8 cellular contexts compared by ENCODE assay signal in the genomic region with DNA sequence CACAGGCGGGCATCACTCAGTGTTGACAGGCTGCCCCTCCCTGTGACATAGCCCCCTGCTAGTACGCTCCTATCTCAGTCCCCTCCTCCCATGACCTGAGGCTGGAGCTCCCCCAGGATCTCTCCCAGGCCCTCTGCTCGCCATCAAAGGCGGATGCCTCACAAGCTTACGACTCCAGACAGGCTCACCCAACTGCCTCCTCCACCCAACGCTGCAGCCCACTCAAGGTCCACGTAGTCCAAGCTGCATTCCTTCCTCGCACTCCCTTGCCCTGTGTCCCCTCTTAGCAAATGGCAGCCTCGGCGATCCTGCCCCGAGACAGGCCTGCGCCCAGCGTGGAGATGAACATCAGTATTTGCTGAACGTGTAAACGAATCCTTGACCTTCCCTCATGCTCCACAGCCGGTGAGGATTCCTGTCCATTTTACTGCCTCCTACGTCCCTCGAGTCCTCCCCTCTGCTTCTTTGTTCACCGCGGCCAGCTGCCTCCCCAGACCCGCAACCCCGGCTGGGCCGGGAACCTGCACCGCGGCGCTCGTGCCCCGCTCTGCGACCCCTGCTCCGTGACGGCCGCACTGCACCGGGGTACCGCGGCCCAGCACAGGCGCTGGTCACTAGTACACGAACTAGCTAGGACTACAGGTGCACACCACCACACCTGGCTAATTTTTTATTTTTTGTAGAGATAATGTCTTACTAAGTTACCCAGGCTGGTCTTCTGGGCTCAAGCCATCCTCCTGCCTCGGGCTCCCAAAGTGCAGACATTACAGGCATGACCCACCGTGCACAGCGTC. TPM values are rescaled to one million over a fixed set of nuclear protein-coding genes. Genes with fewer than 3 reads are reported as not detected.
DNase-seq lines count a peak whose midpoint lies in the region; ATAC-seq and TF ChIP-seq lines count a peak whose summit lies in the region.

No MANE protein-coding gene starts in this region.

- intact Hi-C loops in activated CD8-positive, alpha-beta T cell treated with anti-CD3 and anti-CD28 coated beads for 36 hours (cut with micrococcal nuclease) = no loop called here

- DNase-seq in activated T-cell treated with anti-CD3 and anti-CD28 coated beads, Interleukin-2, amount 50 U/mL, for 24 hours = no peak
- DNase-seq in activated T-cell treated with anti-CD3 and anti-CD28 coated beads, Interleukin-2, amount 50 U/mL, for 1 hour = no peak
- peak; percentile 13 for DNase-seq in activated CD8-positive, alpha-beta T cell treated with anti-CD3 and anti-CD28 coated beads for 36 hours
- peak in 1 of 2 donors; percentile 19 for DNase-seq in stimulated activated naive CD8-positive, alpha-beta T cell treated with anti-CD3 and anti-CD28 coated beads, Interleukin-15, amount 100 ng/mL, for 72 hours
- no peak for DNase-seq in glomerular visceral epithelial cell (ENCODE audit: extremely low spot score)
- no peak for DNase-seq in activated effector memory CD4-positive, alpha-beta T cell treated with Interleukin-2 at 50 U/mL for 16 hours

- H3K4me1 Mint-ChIP-seq in activated T-cell treated with anti-CD3 and anti-CD28 coated beads, Interleukin-2, amount 50 U/mL, for 24 hours (ENCODE audit: low read depth) = peaks cover 38% of the 10 kb centered on the region
- peaks cover 32% of the 10 kb centered on the region for H3K4me1 Mint-ChIP-seq in activated CD8-positive, alpha-beta T cell treated with anti-CD3 and anti-CD28 coated beads for 36 hours (ENCODE audit: low read depth)
- H3K4me1 Mint-ChIP-seq in stimulated activated naive CD8-positive, alpha-beta T cell treated with anti-CD3 and anti-CD28 coated beads, Interleukin-15, amount 100 ng/mL, for 72 hours = peaks cover 48% of the 10 kb centered on the region

- H3K9me3 ChIP-seq in iPS-18a (ENCODE audit: control insufficient read depth, low read depth, low read length) = no peaks in the 10 kb centered on the region

- H3K4me1 ChIP-seq in iPS-18a (ENCODE audit: control insufficient read depth, low read depth, low read length) = peaks cover 14% of the 10 kb centered on the region

- H3K27me3 Mint-ChIP-seq in activated T-cell treated with anti-CD3 and anti-CD28 coated beads, Interleukin-2, amount 50 U/mL, for 24 hours = no peaks in the 10 kb centered on the region
- no peaks in the 10 kb centered on the region for H3K27me3 Mint-ChIP-seq in activated CD8-positive, alpha-beta T cell treated with anti-CD3 and anti-CD28 coated beads for 36 hours
- no peaks in the 10 kb centered on the region for H3K27me3 Mint-ChIP-seq in stimulated activated naive CD8-positive, alpha-beta T cell treated with anti-CD3 and anti-CD28 coated beads, Interleukin-15, amount 100 ng/mL, for 72 hours

- H3K27ac Mint-ChIP-seq in activated T-cell treated with anti-CD3 and anti-CD28 coated beads, Interleukin-2, amount 50 U/mL, for 24 hours = peak overlapping the region; percentile 91
- peak overlapping the region; percentile 70 for H3K27ac Mint-ChIP-seq in activated CD8-positive, alpha-beta T cell treated with anti-CD3 and anti-CD28 coated beads for 36 hours
- peak overlapping the region; percentile 74 to 94 for H3K27ac Mint-ChIP-seq in stimulated activated naive CD8-positive, alpha-beta T cell treated with anti-CD3 and anti-CD28 coated beads, Interleukin-15, amount 100 ng/mL, for 72 hours

- H3K27ac ChIP-seq in iPS-18a (ENCODE audit: low read length) = no peak overlapping the region

- H3K4me3 ChIP-seq in iPS-18a (ENCODE audit: low read length) = peak overlapping the region; percentile 84

- no peaks in the 10 kb centered on the region for H3K27me3 ChIP-seq in iPS-18a (ENCODE audit: control insufficient read depth, insufficient read depth, low read length)

- TF ChIP-seq CTCF in activated CD8-positive, alpha-beta T cell treated with anti-CD3 and anti-CD28 coated beads for 36 hours (IDR thresholded peaks at IDR 0.05) = no peak

- ATAC-seq in HG03280 (IDR thresholded peaks at IDR 0.05; ENCODE audit: unreplicated experiment) = peak; percentile 5
- peak; percentile 1 for ATAC-seq in activated CD8-positive, alpha-beta T cell treated with anti-CD3 and anti-CD28 coated beads for 36 hours
- peak; percentile 10 for ATAC-seq in stimulated activated naive CD8-positive, alpha-beta T cell treated with anti-CD3 and anti-CD28 coated beads, Interleukin-15, amount 100 ng/mL, for 72 hours

- CTCF ChIA-PET in activated CD8-positive, alpha-beta T cell treated with anti-CD3 and anti-CD28 coated beads for 36 hours (lab: Charles Lee) = interaction anchor here (1.5 to 4.1 kb wide), 3 partner anchors 16 to 67 kb away, joined by 4 to 12 read pairs (median 6); a partner anchor contains a TSS

- no peaks in the 10 kb centered on the region for H3K9me3 Mint-ChIP-seq in activated T-cell treated with anti-CD3 and anti-CD28 coated beads, Interleukin-2, amount 50 U/mL, for 24 hours
- no peaks in the 10 kb centered on the region for H3K9me3 Mint-ChIP-seq in activated CD8-positive, alpha-beta T cell treated with anti-CD3 and anti-CD28 coated beads for 36 hours
- H3K9me3 Mint-ChIP-seq in stimulated activated naive CD8-positive, alpha-beta T cell treated with anti-CD3 and anti-CD28 coated beads, Interleukin-15, amount 100 ng/mL, for 72 hours = no peaks in the 10 kb centered on the region

- H3K9ac ChIP-seq in iPS-18a (ENCODE audit: low read length) = peak overlapping the region; percentile 94

- POLR2A ChIA-PET in activated CD8-positive, alpha-beta T cell treated with anti-CD3 and anti-CD28 coated beads for 36 hours (lab: Charles Lee) = interaction anchor here (0.6 to 4.7 kb wide), 15 partner anchors 8 to 938 kb away, joined by 3 to 51 read pairs (median 4); a partner anchor contains a TSS

- H3K4me3 Mint-ChIP-seq in activated T-cell treated with anti-CD3 and anti-CD28 coated beads, Interleukin-2, amount 50 U/mL, for 24 hours = peak overlapping the region; percentile 92
- H3K4me3 Mint-ChIP-seq in activated CD8-positive, alpha-beta T cell treated with anti-CD3 and anti-CD28 coated beads for 36 hours = peak overlapping the region; percentile 96
- H3K4me3 Mint-ChIP-seq in stimulated activated naive CD8-positive, alpha-beta T cell treated with anti-CD3 and anti-CD28 coated beads, Interleukin-15, amount 100 ng/mL, for 72 hours = peak overlapping the region; percentile 87 to 95

- peaks cover 37% of the 10 kb centered on the region for H3K36me3 Mint-ChIP-seq in activated T-cell treated with anti-CD3 and anti-CD28 coated beads, Interleukin-2, amount 50 U/mL, for 24 hours (ENCODE audit: low read depth)
- H3K36me3 Mint-ChIP-seq in activated CD8-positive, alpha-beta T cell treated with anti-CD3 and anti-CD28 coated beads for 36 hours (ENCODE audit: low read depth) = peaks cover 23% of the 10 kb centered on the region

- peaks cover 6% of the 10 kb centered on the region for H3K36me3 ChIP-seq in iPS-18a (ENCODE audit: control insufficient read depth, low read depth, low read length)

RNA-seq across cellular contexts. Expression of a gene that starts 0.8 kb away (rescaled TPM):
- total RNA-seq in activated CD8-positive, alpha-beta T cell treated with anti-CD3 and anti-CD28 coated beads for 36 hours = 10 to 100 TPM; 36.1 to 36.2 TPM

RNA-seq across cellular contexts. Expression of a gene that starts 17.1 kb away (rescaled TPM):
- 10 to 100 TPM; 16.7 to 18.8 TPM for total RNA-seq in activated CD8-positive, alpha-beta T cell treated with anti-CD3 and anti-CD28 coated beads for 36 hours

RNA-seq across cellular contexts. Expression of a gene that starts 17.4 kb away (rescaled TPM):
- total RNA-seq in activated CD8-positive, alpha-beta T cell treated with anti-CD3 and anti-CD28 coated beads for 36 hours = 10 to 100 TPM; 19.5 to 20.9 TPM

RNA-seq across cellular contexts. Expression of a gene that starts 39.2 kb away (rescaled TPM):
- total RNA-seq in activated CD8-positive, alpha-beta T cell treated with anti-CD3 and anti-CD28 coated beads for 36 hours = 10 to 100 TPM; 87.6 to 88.7 TPM

RNA-seq across cellular contexts. Expression of a gene that starts 46.8 kb away (rescaled TPM):
- not detected for total RNA-seq in activated CD8-positive, alpha-beta T cell treated with anti-CD3 and anti-CD28 coated beads for 36 hours
